9 cellular contexts compared by ENCODE assay signal in the genomic region with DNA sequence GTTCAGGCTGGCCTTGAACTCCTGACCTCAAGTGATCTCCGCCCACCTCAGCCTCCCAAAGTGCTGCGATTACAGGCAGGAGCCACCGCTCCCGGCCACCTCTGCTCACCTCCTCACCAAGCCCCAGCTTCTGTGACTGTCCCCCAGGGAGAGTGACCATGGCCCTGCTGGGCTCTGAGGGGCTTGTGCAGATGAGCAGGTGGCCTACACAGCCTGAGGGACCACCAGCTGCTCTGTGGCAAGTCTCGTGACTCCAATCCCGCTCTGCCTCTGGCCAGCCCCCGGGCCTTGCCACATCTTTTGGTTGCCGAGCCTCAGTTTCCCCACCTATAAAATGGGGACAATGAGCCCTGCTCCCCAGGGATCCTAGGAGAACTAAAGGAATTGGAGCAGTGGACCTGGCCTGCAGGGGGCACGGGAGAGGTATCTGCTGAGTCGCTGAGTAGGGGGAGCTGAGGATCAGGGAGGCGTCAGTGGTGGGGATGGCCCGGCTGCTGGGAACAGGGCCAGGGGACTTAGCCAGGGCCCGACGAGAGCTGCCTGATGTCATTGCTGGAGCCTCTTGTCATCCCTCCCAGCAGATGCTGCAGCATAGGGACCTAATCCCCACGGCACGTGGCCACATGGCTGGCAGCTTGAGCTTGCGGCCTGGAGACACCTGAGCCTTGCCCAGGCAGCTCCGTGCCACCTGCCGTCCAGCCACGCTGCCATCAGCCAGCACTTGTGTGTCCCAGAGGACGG.
DNase-seq lines count a peak whose midpoint lies in the region; ATAC-seq and TF ChIP-seq lines count a peak whose summit lies in the region.
"Had no signal": no experiment of that assay in that cellular context is flagged by ENCODE, and none has a peak within 500 bp of the region (broad histone marks: within the 10 kb centered on the region; RNA-seq: fewer than 3 reads in every experiment).

No MANE protein-coding gene starts in this region.

- no peaks in the 10 kb centered on the region for H3K9me3 ChIP-seq in right cardiac atrium (ENCODE audit: control insufficient read depth, low read length)

- intact Hi-C loops in right cardiac atrium (cut with DNase I), result no loop called here

- H3K27me3 ChIP-seq in right cardiac atrium (ENCODE audit: control insufficient read depth, insufficient read depth), result no peaks in the 10 kb centered on the region

- no peak for TF ChIP-seq CTCF in foreskin fibroblast (IDR thresholded peaks at IDR 0.05; ENCODE audit: low read depth, low read length)

- H3K4me1 ChIP-seq in right cardiac atrium (ENCODE audit: control insufficient read depth, insufficient read depth, low read length), result peaks cover 6% of the 10 kb centered on the region

- H3K4me3 ChIP-seq in right cardiac atrium (ENCODE audit: low read length) (no peak overlapping the region), foreskin fibroblast (ENCODE audit: low read depth in 1 of 2, low read length in 2 of 2) (no peak overlapping the region)

- peak; percentile 8 to 12 for ATAC-seq in right cardiac atrium
- ATAC-seq in GM18907 (IDR thresholded peaks at IDR 0.05; ENCODE audit: unreplicated experiment), result no peak

- TF ChIP-seq POLR2A in erythroblast (IDR thresholded peaks at IDR 0.05; ENCODE audit: low read length), result no peak

- WGBS in right cardiac atrium, result 55% methylated on average over 21 of the region's 21 CpGs

- DNase-seq in NCI-H1105 treated with DMSO at 0.1 percent for 48 hours (lab: John Stamatoyannopoulos, UW) (peak; percentile 8), NCI-H1105 (lab: John Stamatoyannopoulos, UW) (no peak), SHP77 (lab: John Stamatoyannopoulos, UW) (peak; percentile 93 to 97), right cardiac atrium (peak; percentile 66 to 82 (median 77)), superior temporal gyrus (ENCODE audit: extremely low spot score) (peak; percentile 54), erythroblast (lab: John Stamatoyannopoulos, UW) (no peak), foreskin fibroblast (no peak)
- DNase-seq: stimulated activated CD4-positive, alpha-beta T cell treated with anti-CD3 and anti-CD28 coated beads, Interleukin-12 subunit alpha, Interleukin-12 subunit beta, amount 100 ng/mL, for 4 hours had no signal

- no peak overlapping the region for H3K27ac ChIP-seq in right cardiac atrium (ENCODE audit: low read length)

Comparison
In these comparisons a context has a peak if more than half of its experiments do, and no peak if none do; other contexts are left out.
1. DNase-seq: peak in NCI-H1105 treated with DMSO at 0.1 percent for 48 hours (single experiment), SHP77 (2 of 2), right cardiac atrium (3 of 3) and superior temporal gyrus (single experiment); none in NCI-H1105 (single experiment), erythroblast (0 of 2) and foreskin fibroblast (0 of 2).